In the genomic region with DNA sequence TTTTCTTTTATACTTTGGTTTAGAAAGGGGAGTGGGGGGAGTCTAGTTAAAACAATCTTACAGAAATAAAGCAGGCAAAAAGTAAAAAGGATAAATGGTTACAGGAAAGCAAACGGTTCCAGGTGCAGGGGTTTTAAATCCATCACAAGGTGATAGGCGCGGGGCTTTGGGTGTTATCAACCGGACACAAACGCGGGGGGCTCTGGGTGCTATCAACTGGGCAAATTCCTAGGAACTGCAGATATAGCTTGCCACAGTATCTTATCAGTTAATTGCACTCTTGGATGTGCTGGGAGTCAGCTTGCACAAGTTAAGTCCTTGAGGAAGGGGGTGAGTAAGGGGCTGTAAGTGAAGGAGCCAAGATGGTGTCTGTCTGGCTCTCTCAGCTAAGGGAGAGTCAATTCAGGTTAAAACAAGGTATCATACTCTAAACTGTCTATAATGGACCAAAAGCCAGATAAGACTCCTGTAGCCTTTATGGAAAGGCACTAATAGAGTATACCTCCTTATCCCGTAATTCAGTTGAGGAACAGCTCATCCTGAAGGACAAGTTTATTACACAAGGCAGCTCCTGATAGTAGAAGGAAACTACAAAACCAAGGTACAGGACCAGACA, we compare ENCODE assay signal across 1 cellular context.
TF ChIP-seq lines count a peak whose summit lies in the region.

No MANE protein-coding gene starts in this region.

TF ChIP-seq in K562, 482 proteins besides CTCF, POLR2A, EP300 and RAD21 (continued from another document and continues in another):
- TF ChIP-seq, protein P1, sequence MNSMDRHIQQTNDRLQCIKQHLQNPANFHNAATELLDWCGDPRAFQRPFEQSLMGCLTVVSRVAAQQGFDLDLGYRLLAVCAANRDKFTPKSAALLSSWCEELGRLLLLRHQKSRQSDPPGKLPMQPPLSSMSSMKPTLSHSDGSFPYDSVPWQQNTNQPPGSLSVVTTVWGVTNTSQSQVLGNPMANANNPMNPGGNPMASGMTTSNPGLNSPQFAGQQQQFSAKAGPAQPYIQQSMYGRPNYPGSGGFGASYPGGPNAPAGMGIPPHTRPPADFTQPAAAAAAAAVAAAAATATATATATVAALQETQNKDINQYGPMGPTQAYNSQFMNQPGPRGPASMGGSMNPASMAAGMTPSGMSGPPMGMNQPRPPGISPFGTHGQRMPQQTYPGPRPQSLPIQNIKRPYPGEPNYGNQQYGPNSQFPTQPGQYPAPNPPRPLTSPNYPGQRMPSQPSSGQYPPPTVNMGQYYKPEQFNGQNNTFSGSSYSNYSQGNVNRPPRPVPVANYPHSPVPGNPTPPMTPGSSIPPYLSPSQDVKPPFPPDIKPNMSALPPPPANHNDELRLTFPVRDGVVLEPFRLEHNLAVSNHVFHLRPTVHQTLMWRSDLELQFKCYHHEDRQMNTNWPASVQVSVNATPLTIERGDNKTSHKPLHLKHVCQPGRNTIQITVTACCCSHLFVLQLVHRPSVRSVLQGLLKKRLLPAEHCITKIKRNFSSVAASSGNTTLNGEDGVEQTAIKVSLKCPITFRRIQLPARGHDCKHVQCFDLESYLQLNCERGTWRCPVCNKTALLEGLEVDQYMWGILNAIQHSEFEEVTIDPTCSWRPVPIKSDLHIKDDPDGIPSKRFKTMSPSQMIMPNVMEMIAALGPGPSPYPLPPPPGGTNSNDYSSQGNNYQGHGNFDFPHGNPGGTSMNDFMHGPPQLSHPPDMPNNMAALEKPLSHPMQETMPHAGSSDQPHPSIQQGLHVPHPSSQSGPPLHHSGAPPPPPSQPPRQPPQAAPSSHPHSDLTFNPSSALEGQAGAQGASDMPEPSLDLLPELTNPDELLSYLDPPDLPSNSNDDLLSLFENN (IDR thresholded peaks at IDR 0.05; ENCODE audit: low read depth in 2 of 2, low read length in 2 of 2) = peak in 1 of 2 experiments; percentile 34; a peak in 1 of 4 replicates
- TF ChIP-seq SMAD3 (CRISPR knock-in tag; conservative IDR thresholded peaks at IDR 0.05) = 0 out of 2 replicates have a peak, but pooled peaks have one; percentile 62
- TF ChIP-seq ZNF175 (CRISPR knock-in tag; IDR thresholded peaks at IDR 0.05; ENCODE audit: low read depth) = peak; percentile 74; the same call in 1 of the 2 replicates
- TF ChIP-seq CBFA2T3 (IDR thresholded peaks at IDR 0.05) = peak; percentile 83
- TF ChIP-seq ZNF197 (CRISPR knock-in tag; IDR thresholded peaks at IDR 0.05; ENCODE audit: low read depth) = peak; percentile 89; the same call in 1 of the 2 replicates
- peak; percentile 88 for TF ChIP-seq PTRF (tag; IDR thresholded peaks at IDR 0.05)
- peak; percentile 77 for TF ChIP-seq CXXC5 (CRISPR knock-in tag; IDR thresholded peaks at IDR 0.05)
- peak; percentile 88 for TF ChIP-seq SMAD4 (CRISPR knock-in tag; conservative IDR thresholded peaks at IDR 0.05)
- no peak for TF ChIP-seq HMG20A (CRISPR knock-in tag; conservative IDR thresholded peaks at IDR 0.05)
- peak; percentile 53; the same call in 1 of the 2 replicates for TF ChIP-seq ZBTB17 (CRISPR knock-in tag; IDR thresholded peaks at IDR 0.05)
- TF ChIP-seq ARID1B (IDR thresholded peaks at IDR 0.05) = peak; percentile 84
- TF ChIP-seq RFX1 (IDR thresholded peaks at IDR 0.05) = no peak
- peak; percentile 88 for TF ChIP-seq ZNF76 (CRISPR knock-in tag; IDR thresholded peaks at IDR 0.05; ENCODE audit: borderline replicate concordance)
- TF ChIP-seq, protein P2, sequence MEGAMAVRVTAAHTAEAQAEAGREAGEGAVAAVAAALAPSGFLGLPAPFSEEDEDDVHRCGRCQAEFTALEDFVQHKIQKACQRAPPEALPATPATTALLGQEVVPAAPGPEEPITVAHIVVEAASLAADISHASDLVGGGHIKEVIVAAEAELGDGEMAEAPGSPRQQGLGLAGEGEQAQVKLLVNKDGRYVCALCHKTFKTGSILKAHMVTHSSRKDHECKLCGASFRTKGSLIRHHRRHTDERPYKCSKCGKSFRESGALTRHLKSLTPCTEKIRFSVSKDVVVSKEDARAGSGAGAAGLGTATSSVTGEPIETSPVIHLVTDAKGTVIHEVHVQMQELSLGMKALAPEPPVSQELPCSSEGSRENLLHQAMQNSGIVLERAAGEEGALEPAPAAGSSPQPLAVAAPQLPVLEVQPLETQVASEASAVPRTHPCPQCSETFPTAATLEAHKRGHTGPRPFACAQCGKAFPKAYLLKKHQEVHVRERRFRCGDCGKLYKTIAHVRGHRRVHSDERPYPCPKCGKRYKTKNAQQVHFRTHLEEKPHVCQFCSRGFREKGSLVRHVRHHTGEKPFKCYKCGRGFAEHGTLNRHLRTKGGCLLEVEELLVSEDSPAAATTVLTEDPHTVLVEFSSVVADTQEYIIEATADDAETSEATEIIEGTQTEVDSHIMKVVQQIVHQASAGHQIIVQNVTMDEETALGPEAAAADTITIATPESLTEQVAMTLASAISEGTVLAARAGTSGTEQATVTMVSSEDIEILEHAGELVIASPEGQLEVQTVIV (CRISPR knock-in tag; IDR thresholded peaks at IDR 0.05; ENCODE audit: borderline replicate concordance) = 0 out of 2 replicates have a peak, but pooled peaks have one; percentile 40
- TF ChIP-seq, protein P3, sequence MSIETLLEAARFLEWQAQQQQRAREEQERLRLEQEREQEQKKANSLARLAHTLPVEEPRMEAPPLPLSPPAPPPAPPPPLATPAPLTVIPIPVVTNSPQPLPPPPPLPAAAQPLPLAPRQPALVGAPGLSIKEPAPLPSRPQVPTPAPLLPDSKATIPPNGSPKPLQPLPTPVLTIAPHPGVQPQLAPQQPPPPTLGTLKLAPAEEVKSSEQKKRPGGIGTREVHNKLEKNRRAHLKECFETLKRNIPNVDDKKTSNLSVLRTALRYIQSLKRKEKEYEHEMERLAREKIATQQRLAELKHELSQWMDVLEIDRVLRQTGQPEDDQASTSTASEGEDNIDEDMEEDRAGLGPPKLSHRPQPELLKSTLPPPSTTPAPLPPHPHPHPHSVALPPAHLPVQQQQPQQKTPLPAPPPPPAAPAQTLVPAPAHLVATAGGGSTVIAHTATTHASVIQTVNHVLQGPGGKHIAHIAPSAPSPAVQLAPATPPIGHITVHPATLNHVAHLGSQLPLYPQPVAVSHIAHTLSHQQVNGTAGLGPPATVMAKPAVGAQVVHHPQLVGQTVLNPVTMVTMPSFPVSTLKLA (conservative IDR thresholded peaks at IDR 0.05) = no peak
- TF ChIP-seq JUND (IDR thresholded peaks at IDR 0.05; ENCODE audit: borderline replicate concordance, low read depth, low read length) = no peak
- TF ChIP-seq JUND (tag; IDR thresholded peaks at IDR 0.05; ENCODE audit: borderline replicate concordance, low read depth, low read length) = peak; percentile 68; the same call in 1 of the 3 replicates
- TF ChIP-seq SRSF9 (IDR thresholded peaks at IDR 0.05; ENCODE audit: borderline replicate concordance, low read depth, low read length) = no peak
- 0 out of 2 replicates have a peak, but pooled peaks have one; percentile 35 for TF ChIP-seq PHTF2 (CRISPR knock-in tag; IDR thresholded peaks at IDR 0.05)
- TF ChIP-seq, protein P4, sequence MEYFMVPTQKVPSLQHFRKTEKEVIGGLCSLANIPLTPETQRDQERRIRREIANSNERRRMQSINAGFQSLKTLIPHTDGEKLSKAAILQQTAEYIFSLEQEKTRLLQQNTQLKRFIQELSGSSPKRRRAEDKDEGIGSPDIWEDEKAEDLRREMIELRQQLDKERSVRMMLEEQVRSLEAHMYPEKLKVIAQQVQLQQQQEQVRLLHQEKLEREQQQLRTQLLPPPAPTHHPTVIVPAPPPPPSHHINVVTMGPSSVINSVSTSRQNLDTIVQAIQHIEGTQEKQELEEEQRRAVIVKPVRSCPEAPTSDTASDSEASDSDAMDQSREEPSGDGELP (CRISPR knock-in tag; IDR thresholded peaks at IDR 0.05; ENCODE audit: borderline replicate concordance) = no peak
- TF ChIP-seq RAD51 (IDR thresholded peaks at IDR 0.05; ENCODE audit: borderline replicate concordance, low read depth) = no peak
- TF ChIP-seq ZBTB7A (IDR thresholded peaks at IDR 0.05; ENCODE audit: borderline replicate concordance, control insufficient read depth, low read depth, low read length) = peak; percentile 46; the same call in 1 of the 2 replicates
- no peak for TF ChIP-seq DNMT1 (IDR thresholded peaks at IDR 0.05)
- TF ChIP-seq, protein P5, sequence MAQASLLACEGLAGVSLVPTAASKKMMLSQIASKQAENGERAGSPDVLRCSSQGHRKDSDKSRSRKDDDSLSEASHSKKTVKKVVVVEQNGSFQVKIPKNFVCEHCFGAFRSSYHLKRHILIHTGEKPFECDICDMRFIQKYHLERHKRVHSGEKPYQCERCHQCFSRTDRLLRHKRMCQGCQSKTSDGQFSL (CRISPR knock-in tag; IDR thresholded peaks at IDR 0.05) = no peak
- TF ChIP-seq, protein P5 (tag; IDR thresholded peaks at IDR 0.05) = peak in 1 of 2 experiments; percentile 63; a peak in 1 of 4 replicates
- no peak for TF ChIP-seq ASH1L (IDR thresholded peaks at IDR 0.05; ENCODE audit: borderline replicate concordance, low read depth, partially characterized antibody)
- peak; percentile 78 for TF ChIP-seq IFI16 (CRISPR knock-in tag; IDR thresholded peaks at IDR 0.05)
- no peak for TF ChIP-seq POU5F1 (IDR thresholded peaks at IDR 0.05; ENCODE audit: borderline replicate concordance, low read depth, low read length, partially characterized antibody)
- TF ChIP-seq PTTG1 (tag; IDR thresholded peaks at IDR 0.05; ENCODE audit: low read depth) = peak; percentile 69
- TF ChIP-seq OTX1 (CRISPR knock-in tag; IDR thresholded peaks at IDR 0.05) = no peak
- no peak for TF ChIP-seq ZNF133 (CRISPR knock-in tag; IDR thresholded peaks at IDR 0.05)
- TF ChIP-seq, protein P6, sequence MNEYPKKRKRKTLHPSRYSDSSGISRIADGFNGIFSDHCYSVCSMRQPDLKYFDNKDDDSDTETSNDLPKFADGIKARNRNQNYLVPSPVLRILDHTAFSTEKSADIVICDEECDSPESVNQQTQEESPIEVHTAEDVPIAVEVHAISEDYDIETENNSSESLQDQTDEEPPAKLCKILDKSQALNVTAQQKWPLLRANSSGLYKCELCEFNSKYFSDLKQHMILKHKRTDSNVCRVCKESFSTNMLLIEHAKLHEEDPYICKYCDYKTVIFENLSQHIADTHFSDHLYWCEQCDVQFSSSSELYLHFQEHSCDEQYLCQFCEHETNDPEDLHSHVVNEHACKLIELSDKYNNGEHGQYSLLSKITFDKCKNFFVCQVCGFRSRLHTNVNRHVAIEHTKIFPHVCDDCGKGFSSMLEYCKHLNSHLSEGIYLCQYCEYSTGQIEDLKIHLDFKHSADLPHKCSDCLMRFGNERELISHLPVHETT (CRISPR knock-in tag; conservative IDR thresholded peaks at IDR 0.05 in 1 of 2, IDR thresholded peaks at IDR 0.05 in 1 of 2) = 0 out of 4 replicates have a peak, but pooled peaks of 1 of the 2 experiments have one; percentile 50
- TF ChIP-seq, protein P7, sequence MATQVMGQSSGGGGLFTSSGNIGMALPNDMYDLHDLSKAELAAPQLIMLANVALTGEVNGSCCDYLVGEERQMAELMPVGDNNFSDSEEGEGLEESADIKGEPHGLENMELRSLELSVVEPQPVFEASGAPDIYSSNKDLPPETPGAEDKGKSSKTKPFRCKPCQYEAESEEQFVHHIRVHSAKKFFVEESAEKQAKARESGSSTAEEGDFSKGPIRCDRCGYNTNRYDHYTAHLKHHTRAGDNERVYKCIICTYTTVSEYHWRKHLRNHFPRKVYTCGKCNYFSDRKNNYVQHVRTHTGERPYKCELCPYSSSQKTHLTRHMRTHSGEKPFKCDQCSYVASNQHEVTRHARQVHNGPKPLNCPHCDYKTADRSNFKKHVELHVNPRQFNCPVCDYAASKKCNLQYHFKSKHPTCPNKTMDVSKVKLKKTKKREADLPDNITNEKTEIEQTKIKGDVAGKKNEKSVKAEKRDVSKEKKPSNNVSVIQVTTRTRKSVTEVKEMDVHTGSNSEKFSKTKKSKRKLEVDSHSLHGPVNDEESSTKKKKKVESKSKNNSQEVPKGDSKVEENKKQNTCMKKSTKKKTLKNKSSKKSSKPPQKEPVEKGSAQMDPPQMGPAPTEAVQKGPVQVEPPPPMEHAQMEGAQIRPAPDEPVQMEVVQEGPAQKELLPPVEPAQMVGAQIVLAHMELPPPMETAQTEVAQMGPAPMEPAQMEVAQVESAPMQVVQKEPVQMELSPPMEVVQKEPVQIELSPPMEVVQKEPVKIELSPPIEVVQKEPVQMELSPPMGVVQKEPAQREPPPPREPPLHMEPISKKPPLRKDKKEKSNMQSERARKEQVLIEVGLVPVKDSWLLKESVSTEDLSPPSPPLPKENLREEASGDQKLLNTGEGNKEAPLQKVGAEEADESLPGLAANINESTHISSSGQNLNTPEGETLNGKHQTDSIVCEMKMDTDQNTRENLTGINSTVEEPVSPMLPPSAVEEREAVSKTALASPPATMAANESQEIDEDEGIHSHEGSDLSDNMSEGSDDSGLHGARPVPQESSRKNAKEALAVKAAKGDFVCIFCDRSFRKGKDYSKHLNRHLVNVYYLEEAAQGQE (CRISPR knock-in tag; IDR thresholded peaks at IDR 0.05; ENCODE audit: low read depth) = 0 out of 2 replicates have a peak, but pooled peaks have one; percentile 27
- TF ChIP-seq, protein P8, sequence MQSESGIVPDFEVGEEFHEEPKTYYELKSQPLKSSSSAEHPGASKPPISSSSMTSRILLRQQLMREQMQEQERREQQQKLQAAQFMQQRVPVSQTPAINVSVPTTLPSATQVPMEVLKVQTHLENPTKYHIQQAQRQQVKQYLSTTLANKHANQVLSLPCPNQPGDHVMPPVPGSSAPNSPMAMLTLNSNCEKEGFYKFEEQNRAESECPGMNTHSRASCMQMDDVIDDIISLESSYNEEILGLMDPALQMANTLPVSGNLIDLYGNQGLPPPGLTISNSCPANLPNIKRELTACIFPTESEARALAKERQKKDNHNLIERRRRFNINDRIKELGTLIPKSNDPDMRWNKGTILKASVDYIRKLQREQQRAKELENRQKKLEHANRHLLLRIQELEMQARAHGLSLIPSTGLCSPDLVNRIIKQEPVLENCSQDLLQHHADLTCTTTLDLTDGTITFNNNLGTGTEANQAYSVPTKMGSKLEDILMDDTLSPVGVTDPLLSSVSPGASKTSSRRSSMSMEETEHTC (IDR thresholded peaks at IDR 0.05) = no peak
- 0 out of 2 replicates have a peak, but pooled peaks have one; percentile 30 for TF ChIP-seq ZNF644 (tag; IDR thresholded peaks at IDR 0.05; ENCODE audit: low read depth)
- TF ChIP-seq, protein P9, sequence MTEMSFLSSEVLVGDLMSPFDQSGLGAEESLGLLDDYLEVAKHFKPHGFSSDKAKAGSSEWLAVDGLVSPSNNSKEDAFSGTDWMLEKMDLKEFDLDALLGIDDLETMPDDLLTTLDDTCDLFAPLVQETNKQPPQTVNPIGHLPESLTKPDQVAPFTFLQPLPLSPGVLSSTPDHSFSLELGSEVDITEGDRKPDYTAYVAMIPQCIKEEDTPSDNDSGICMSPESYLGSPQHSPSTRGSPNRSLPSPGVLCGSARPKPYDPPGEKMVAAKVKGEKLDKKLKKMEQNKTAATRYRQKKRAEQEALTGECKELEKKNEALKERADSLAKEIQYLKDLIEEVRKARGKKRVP (CRISPR knock-in tag; IDR thresholded peaks at IDR 0.05) = 0 out of 2 replicates have a peak, but pooled peaks have one; percentile 36
